Comparison of ENCODE assay signal across 7 cellular contexts in the genomic region with DNA sequence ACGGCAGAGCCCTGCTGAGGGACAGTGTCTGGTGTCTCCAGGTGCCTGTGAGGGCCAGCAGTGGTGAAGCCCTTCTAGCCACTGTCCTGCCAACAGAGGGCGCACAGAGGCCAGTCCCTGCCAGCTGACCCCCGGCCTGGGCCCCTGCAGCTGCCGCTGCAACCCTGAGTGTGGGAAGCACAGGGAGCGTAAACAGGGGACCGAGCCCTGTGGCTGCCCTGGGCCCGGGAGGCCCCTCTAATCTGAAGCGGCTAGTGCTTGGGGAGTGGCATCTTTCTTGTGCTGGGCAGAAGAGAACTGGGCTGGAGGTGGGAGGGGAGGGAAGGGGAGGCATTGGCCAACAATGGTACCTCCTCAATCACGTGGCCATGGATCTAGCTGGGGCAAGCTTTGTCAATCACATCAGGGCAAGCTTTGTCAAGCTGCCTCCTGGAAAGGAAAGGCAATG. TPM values are rescaled to one million over a fixed set of nuclear protein-coding genes. Genes with fewer than 3 reads are reported as not detected.
DNase-seq lines count a peak whose midpoint lies in the region; ATAC-seq and TF ChIP-seq lines count a peak whose summit lies in the region.

No MANE protein-coding gene starts in this region.

- H3K4me3 ChIP-seq in GM06990 (replicated peaks; ENCODE audit: low read depth, low read length) (no peak overlapping the region), MG63 (no peak overlapping the region)

- DNase-seq in GM06990 (ENCODE audit: extremely low read depth, insufficient read length) (peak; percentile 42), MG63 (peak; percentile 49), T-cell (peak in 1 of 34 experiments; percentile 22), glomerular endothelial cell (ENCODE audit: extremely low read depth, low read depth, low spot score) (peak; percentile 18), occipital lobe (lab: John Stamatoyannopoulos, UW) (peak; percentile 63)

- peak; percentile 85 for TF ChIP-seq CTCF in GM06990 (IDR thresholded peaks at IDR 0.05; ENCODE audit: insufficient read depth, low read length, poor library complexity, severe bottlenecking)

- H3K27me3 Mint-ChIP-seq in T-cell = no peaks in the 10 kb centered on the region

- H3K4me1 Mint-ChIP-seq in T-cell = peaks cover 48 to 61% (median 48%) of the 10 kb centered on the region in 3 donors

- no peaks in the 10 kb centered on the region; the same call in 1 of the 2 replicates for H3K36me3 ChIP-seq in GM06990 (ENCODE audit: control insufficient read depth, insufficient read depth, low read length)
- peaks cover 2% of the 10 kb centered on the region; the same call in 1 of the 2 replicates for H3K36me3 ChIP-seq in MG63

- peak overlapping the region; percentile 49 to 73 for H3K27ac Mint-ChIP-seq in T-cell

- CTCF ChIA-PET in T-cell (lab: Charles Lee) = interaction anchor here in 1 of 2 donors (0.6 kb wide), 1 partner anchor 666 kb away, joined by 3 read pairs; no protein-coding TSS in a partner anchor

- POLR2A ChIA-PET in T-cell (lab: Charles Lee) = interaction anchor here in 1 of 2 donors (0.9 kb wide), 1 partner anchor 7 kb away, joined by 3 read pairs; no protein-coding TSS in a partner anchor

- no peak overlapping the region for H3K4me3 Mint-ChIP-seq in T-cell

- H3K9me3 Mint-ChIP-seq in T-cell = no peaks in the 10 kb centered on the region

- peaks cover 18% of the 10 kb centered on the region for H3K36me3 Mint-ChIP-seq in T-cell

- no peaks in the 10 kb centered on the region for H3K9me3 ChIP-seq in MG63

- H3K27me3 ChIP-seq in GM06990 (replicated peaks; ENCODE audit: control insufficient read depth, insufficient read depth, low read length) (no peaks in the 10 kb centered on the region), MG63 (no peaks in the 10 kb centered on the region)

- ATAC-seq in T-cell (replicated peaks in 1 of 4) = no peak
- ATAC-seq in GM19324 (IDR thresholded peaks at IDR 0.05; ENCODE audit: low FRiP score, unreplicated experiment) = no peak
- ATAC-seq in HG03135 (IDR thresholded peaks at IDR 0.05; ENCODE audit: unreplicated experiment) = no peak

RNA-seq across cellular contexts. Expression of a gene that starts 34.6 kb away (rescaled TPM):
- total RNA-seq in MG63 (2014; rRNA removed; shearing (Covaris generic); ENCODE audit: low replicate concordance) = 27.8 and 40.9 TPM in 2 replicates
- total RNA-seq in T-cell (10 to 100 TPM; 54.2 to 74.7 (median 67.9) TPM), glomerular endothelial cell (163 and 181 TPM in 2 replicates), occipital lobe (23.4 TPM)

RNA-seq across cellular contexts. Expression of a gene that starts 35.3 kb away (rescaled TPM):
- total RNA-seq in MG63 (2014; rRNA removed; shearing (Covaris generic); ENCODE audit: low replicate concordance) = 2.3 and 6.6 TPM in 2 replicates
- total RNA-seq in T-cell (1 to 10 TPM; 2.7 to 5.0 (median 3.5) TPM), glomerular endothelial cell (6.4 and 7.4 TPM in 2 replicates), occipital lobe (31.2 TPM)

RNA-seq across cellular contexts. Expression of a gene that starts 35.6 kb away (rescaled TPM):
- total RNA-seq in MG63 (2014; rRNA removed; shearing (Covaris generic); ENCODE audit: low replicate concordance) = 0.96 and 6.7 TPM in 2 replicates
- 10 to 100 TPM in 4 of 5 donors, 1 to 10 TPM in 1; 9.2 to 32.6 (median 22.6) TPM for total RNA-seq in T-cell
- total RNA-seq in glomerular endothelial cell = 2.7 and 6.0 TPM in 2 replicates
- 4.8 TPM for total RNA-seq in occipital lobe
